ENCODE assay signal across 1 cellular context in the genomic region with DNA sequence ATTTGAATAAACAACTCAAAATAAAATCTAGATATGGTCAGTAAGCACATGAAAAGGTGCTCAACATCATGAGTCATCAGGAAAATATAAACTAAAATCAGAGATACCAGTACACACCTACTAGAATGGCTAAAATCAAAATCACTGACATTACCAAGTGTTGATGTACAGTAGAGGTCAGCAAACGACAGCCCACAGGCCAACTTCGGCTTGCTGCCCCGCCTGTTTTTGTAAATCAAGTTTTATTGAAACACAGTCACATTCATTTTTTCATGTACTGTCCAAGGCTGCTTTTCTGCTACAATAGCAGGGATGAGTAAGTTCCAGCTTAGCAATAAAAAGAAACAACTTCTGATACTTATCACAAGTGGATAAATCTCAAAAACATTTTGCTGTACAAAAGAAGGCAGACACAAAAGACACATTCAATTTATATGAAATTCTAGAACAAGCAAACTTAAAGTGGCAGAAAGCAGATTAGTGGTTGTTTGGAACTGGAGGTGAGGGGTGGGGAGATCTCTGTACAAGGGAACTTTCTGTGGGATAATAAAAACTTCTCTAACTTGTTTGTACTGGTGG.
TF ChIP-seq lines count a peak whose summit lies in the region.

No MANE protein-coding gene starts in this region.

TF ChIP-seq in H1, 55 proteins besides CTCF, POLR2A, EP300 and RAD21:
- TF ChIP-seq HDAC6 (IDR thresholded peaks at IDR 0.05; ENCODE audit: low read depth, low read length): no peak
- TF ChIP-seq TAF7 (optimal IDR thresholded peaks at IDR 0.05; ENCODE audit: borderline replicate concordance, low read depth, low read length): no peak
- TF ChIP-seq SP2 (IDR thresholded peaks at IDR 0.05; ENCODE audit: low read length): no peak
- no peak for TF ChIP-seq SIN3A (conservative IDR thresholded peaks at IDR 0.05 in 1 of 2, IDR thresholded peaks at IDR 0.05 in 1 of 2; ENCODE audit: low read depth in 1 of 2, low read length in 2 of 2)
- TF ChIP-seq, protein P1, sequence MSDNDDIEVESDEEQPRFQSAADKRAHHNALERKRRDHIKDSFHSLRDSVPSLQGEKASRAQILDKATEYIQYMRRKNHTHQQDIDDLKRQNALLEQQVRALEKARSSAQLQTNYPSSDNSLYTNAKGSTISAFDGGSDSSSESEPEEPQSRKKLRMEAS (IDR thresholded peaks at IDR 0.05): no peak
- TF ChIP-seq CHD2 (IDR thresholded peaks at IDR 0.05; ENCODE audit: low read length): no peak
- TF ChIP-seq SP1 (IDR thresholded peaks at IDR 0.05; ENCODE audit: low read depth, low read length): no peak
- TF ChIP-seq SUZ12 (IDR thresholded peaks at IDR 0.05; ENCODE audit: low read length): no peak
- no peak for TF ChIP-seq HDAC2 (IDR thresholded peaks at IDR 0.05; ENCODE audit: borderline replicate concordance in 1 of 2, low read depth in 2 of 2, low read length in 2 of 2)
- TF ChIP-seq GABPA (IDR thresholded peaks at IDR 0.05; ENCODE audit: borderline replicate concordance, insufficient read depth, low read length): no peak
- no peak for TF ChIP-seq SRF (IDR thresholded peaks at IDR 0.05; ENCODE audit: low read depth, low read length)
- TF ChIP-seq KDM1A (IDR thresholded peaks at IDR 0.05; ENCODE audit: borderline replicate concordance, low read length): no peak
- no peak for TF ChIP-seq KDM5A (IDR thresholded peaks at IDR 0.05; ENCODE audit: low read length)
- TF ChIP-seq CHD7 (IDR thresholded peaks at IDR 0.05; ENCODE audit: insufficient replicate concordance, low read length): no peak
